ENCODE assay signal across 8 cellular contexts in the genomic region with DNA sequence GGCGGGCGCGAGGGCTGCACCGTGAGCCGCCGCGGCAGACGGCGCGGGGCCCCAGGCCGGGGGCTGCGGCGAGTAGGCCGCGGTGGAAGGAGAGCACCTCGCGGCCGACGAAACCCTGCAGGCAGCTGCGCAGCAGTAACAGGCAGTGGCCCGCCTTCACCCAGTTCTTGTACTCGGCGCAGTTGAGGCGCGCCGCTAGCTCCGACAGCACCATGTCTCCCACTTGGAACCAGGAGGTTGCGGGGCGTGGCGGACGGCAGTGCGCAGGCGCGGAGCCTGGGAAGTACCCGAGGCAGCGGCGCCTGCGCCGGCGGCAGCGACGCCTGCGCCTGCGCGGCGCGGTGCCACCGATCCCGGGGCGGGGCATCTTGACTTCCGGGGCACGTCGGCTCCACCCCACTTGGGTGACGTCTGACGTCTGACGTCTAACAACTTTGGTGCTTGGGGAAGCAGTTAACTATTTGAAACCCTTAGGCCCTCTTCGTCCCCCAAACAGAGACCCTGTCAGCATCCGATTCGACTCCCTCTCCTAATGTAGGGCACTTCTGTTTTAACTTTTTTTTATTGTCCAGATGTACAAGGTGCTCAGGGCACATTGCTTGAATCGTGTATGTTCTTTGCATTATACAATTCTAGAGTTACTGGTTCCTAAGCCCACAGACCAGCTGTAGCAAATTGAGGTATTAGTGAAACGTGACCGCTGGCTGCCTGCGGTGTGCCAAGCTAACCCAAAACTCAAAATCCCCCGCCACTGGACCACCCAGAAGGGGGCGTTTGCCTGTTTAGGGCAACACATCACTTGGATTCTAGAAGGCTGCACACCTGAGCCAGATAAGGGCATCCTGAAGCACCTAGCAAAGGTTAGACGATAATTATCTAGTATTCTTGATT. TPM values are rescaled to one million over a fixed set of nuclear protein-coding genes. Genes with fewer than 3 reads are reported as not detected.
DNase-seq lines count a peak whose midpoint lies in the region; ATAC-seq and TF ChIP-seq lines count a peak whose summit lies in the region.

A gene with protein sequence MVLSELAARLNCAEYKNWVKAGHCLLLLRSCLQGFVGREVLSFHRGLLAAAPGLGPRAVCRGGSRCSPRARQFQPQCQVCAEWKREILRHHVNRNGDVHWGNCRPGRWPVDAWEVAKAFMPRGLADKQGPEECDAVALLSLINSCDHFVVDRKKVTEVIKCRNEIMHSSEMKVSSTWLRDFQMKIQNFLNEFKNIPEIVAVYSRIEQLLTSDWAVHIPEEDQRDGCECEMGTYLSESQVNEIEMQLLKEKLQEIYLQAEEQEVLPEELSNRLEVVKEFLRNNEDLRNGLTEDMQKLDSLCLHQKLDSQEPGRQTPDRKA (minus strand): TSS at position 255 of the 891 bp plus-strand sequence. CDS start 41 bp downstream, at position 214.

- TF ChIP-seq CTCF in GM10248 (IDR thresholded peaks at IDR 0.05; ENCODE audit: control extremely low read depth, extremely low read depth, low read depth, missing control alignments) (no peak), omental fat pad (IDR thresholded peaks at IDR 0.05) (no peak)

- no peaks in the 10 kb centered on the region for H3K27me3 Mint-ChIP-seq in activated naive CD4-positive, alpha-beta T cell treated with anti-CD3 and anti-CD28 coated beads, Interleukin-2, amount 10 ng/mL, durations not matched to agents 7 days and 5 days

- H3K36me3 ChIP-seq in SK-N-MC (ENCODE audit: insufficient read depth, low read length), result no peaks in the 10 kb centered on the region

- DNase-seq in GM10248 (ENCODE audit: extremely low spot score) (peak; percentile 94), NCI-H1048 (lab: John Stamatoyannopoulos, UW) (peak; percentile 64), SK-N-MC (ENCODE audit: low read depth, low spot score) (peak; percentile 56), germinal center (ENCODE audit: low spot score) (peak; percentile 88), omental fat pad (ENCODE audit: low spot score) (peak; percentile 80)
- peak; percentile 94 for DNase-seq in activated naive CD4-positive, alpha-beta T cell treated with anti-CD3 and anti-CD28 coated beads, Interleukin-2, amount 10 ng/mL, durations not matched to agents 7 days and 5 days

- CTCF ChIA-PET in GM10248 (lab: Yijun Ruan, JAX), result interaction anchor here (0.7 to 1.7 kb wide), 3 partner anchors 103 to 147 kb away, joined by 3 to 7 read pairs (median 3); no protein-coding TSS in a partner anchor
- CTCF ChIA-PET in activated naive CD4-positive, alpha-beta T cell treated with anti-CD3 and anti-CD28 coated beads, Interleukin-2, amount 10 ng/mL, durations not matched to agents 7 days and 5 days (lab: Charles Lee), result interaction anchor here (1.1 to 2.4 kb wide), 4 partner anchors 103 to 146 kb away, joined by 3 to 11 read pairs (median 7); no protein-coding TSS in a partner anchor

- peak within 1 kb of the TSS; percentile 80 for H3K4me3 ChIP-seq in SK-N-MC

- POLR2A ChIA-PET in GM10248 (lab: Yijun Ruan, JAX), result no interaction called here

- peak within 1 kb of the TSS; percentile 94 for H3K27ac Mint-ChIP-seq in activated naive CD4-positive, alpha-beta T cell treated with anti-CD3 and anti-CD28 coated beads, Interleukin-2, amount 10 ng/mL, durations not matched to agents 7 days and 5 days

- H3K36me3 Mint-ChIP-seq in activated naive CD4-positive, alpha-beta T cell treated with anti-CD3 and anti-CD28 coated beads, Interleukin-2, amount 10 ng/mL, durations not matched to agents 7 days and 5 days, result peaks cover 20% of the 10 kb centered on the region

- peak within 1 kb of the TSS; percentile 98 for H3K4me3 Mint-ChIP-seq in activated naive CD4-positive, alpha-beta T cell treated with anti-CD3 and anti-CD28 coated beads, Interleukin-2, amount 10 ng/mL, durations not matched to agents 7 days and 5 days

- H3K4me1 Mint-ChIP-seq in activated naive CD4-positive, alpha-beta T cell treated with anti-CD3 and anti-CD28 coated beads, Interleukin-2, amount 10 ng/mL, durations not matched to agents 7 days and 5 days, result peaks cover 25% of the 10 kb centered on the region

- H3K9me3 ChIP-seq in SK-N-MC (ENCODE audit: low read depth, low read length), result no peaks in the 10 kb centered on the region

- H3K27ac ChIP-seq in SK-N-MC (peak within 1 kb of the TSS; percentile 42; the same call in 1 of the 2 replicates), temporal lobe (ENCODE audit: low read depth, low read length) (peak within 1 kb of the TSS; percentile 67)

- ATAC-seq in HG02571 (IDR thresholded peaks at IDR 0.05; ENCODE audit: unreplicated experiment) (peak; percentile 66), omental fat pad (ENCODE audit: low FRiP score) (peak; percentile 84)

- H3K9me3 Mint-ChIP-seq in activated naive CD4-positive, alpha-beta T cell treated with anti-CD3 and anti-CD28 coated beads, Interleukin-2, amount 10 ng/mL, durations not matched to agents 7 days and 5 days, result no peaks in the 10 kb centered on the region

- peak within 1 kb of the TSS; percentile 72 for H3K9ac ChIP-seq in SK-N-MC (ENCODE audit: insufficient read length)

RNA-seq across cellular contexts. Expression of the gene that starts here (rescaled TPM):
- total RNA-seq in omental fat pad (10 to 100 TPM; 11.7 to 23.3 (median 16.5) TPM), temporal lobe (9.3 TPM)

Comparison
In these comparisons a context has a peak if more than half of its experiments do, and no peak if none do; other contexts are left out.
1. Peak in every context shown above with its lines: DNase-seq, ATAC-seq, H3K4me3 ChIP-seq and H3K27ac ChIP-seq.